11 cellular contexts compared by ENCODE assay signal in the genomic region with DNA sequence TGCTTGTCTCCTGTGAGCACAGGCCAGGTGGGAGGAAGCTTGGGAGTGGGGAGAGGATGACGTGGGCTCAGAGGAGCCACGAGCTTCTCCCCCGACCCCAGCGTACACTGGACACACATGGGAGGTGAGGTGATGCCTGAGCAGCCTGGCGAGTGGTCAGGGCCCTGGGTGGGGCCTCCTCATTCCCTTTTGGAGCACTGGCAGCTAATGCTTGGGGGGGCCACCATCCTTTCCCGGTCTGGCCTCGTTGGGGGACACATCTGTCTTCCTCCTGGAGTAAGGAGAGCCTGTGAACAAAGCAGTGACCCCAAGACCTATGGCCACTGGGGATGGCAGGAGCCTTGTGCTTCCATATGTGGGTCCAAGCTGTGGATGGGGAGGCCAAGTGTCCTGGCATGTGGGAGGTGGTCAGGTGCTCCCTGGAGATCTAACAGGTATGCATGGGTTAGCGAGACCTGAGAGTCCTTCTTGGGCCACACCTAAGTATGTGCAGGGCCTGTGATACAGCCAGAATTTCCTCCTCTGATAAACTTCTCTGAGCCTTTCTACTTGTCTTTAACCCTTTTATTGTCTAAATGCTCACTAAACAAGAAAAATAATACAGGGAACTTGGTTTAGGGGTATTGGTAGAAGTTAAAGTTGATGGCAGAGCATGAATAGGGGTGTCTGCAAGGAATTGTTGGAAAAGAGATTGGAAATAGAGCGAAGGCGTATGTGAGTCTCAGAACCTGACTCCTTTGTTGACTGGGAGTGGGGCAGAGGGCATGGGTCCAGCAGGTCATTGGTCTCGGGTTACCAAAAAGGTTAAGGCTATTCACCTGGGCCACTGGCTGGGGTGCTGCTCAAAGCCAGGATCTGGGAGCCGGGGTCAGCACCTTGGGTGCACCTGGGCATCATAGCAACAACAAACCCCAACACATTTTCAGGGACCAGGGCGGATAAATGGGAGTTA. TPM values are rescaled to one million over a fixed set of nuclear protein-coding genes. Genes with fewer than 3 reads are reported as not detected.
A peak's percentile ranks its signal among the peaks of the same experiment; 100 is the strongest.
DNase-seq lines count a peak whose midpoint lies in the region; ATAC-seq and TF ChIP-seq lines count a peak whose summit lies in the region.
"Had no signal": no experiment of that assay in that cellular context is flagged by ENCODE, and none has a peak within 500 bp of the region (broad histone marks: within the 10 kb centered on the region; RNA-seq: fewer than 3 reads in every experiment).

No MANE protein-coding gene starts in this region.

- POLR2A ChIA-PET in GM10248 (lab: Yijun Ruan, JAX): interaction anchor here (1.2 kb wide), 1 partner anchor 10 kb away, joined by 3 read pairs; the partner anchor contains the start of gene KLF13

- H3K9ac ChIP-seq in subcutaneous abdominal adipose tissue (ENCODE audit: low read length in 5 of 5): no peak overlapping the region

- H3K36me3 ChIP-seq in subcutaneous abdominal adipose tissue (ENCODE audit: control insufficient read depth in 5 of 5, insufficient read depth in 5 of 5, low read length in 5 of 5): peaks cover 0 to 5% (median 0%) of the 10 kb centered on the region in 5 donors

- H3K9me3 Mint-ChIP-seq in T-helper 1 cell treated with Interleukin-12 subunit alpha and Interleukin-12 subunit beta and Interleukin-4 antibody, amounts not matched to agents 30 μg/mL and 1 μg/mL, for 36 hours: no peaks in the 10 kb centered on the region
- no peaks in the 10 kb centered on the region for H3K9me3 Mint-ChIP-seq in activated T-helper 17 cell treated with anti-CD3 and anti-CD28 coated beads, Interleukin-2, amount 50 U/mL, for 72 hours

- H3K9me3 ChIP-seq in subcutaneous abdominal adipose tissue (ENCODE audit: control insufficient read depth in 5 of 5, low read length in 5 of 5): no peaks in the 10 kb centered on the region

- peak overlapping the region in 1 of 5 donors; percentile 13 for H3K4me3 ChIP-seq in subcutaneous abdominal adipose tissue (ENCODE audit: low read depth in 1 of 5, low read length in 5 of 5)

- CTCF ChIA-PET in GM10248 (lab: Yijun Ruan, JAX): interaction anchor here (1.1 to 1.4 kb wide), 2 partner anchors 17 to 122 kb away, joined by 4 to 5 read pairs; no protein-coding TSS in a partner anchor

- DNase-seq in T-helper 1 cell (no peak), left lobe of liver (ENCODE audit: low spot score) (peak; percentile 92), mesenteric fat pad (ENCODE audit: low spot score) (no peak), NCI-H2107 treated with DMSO at 0.1 percent for 48 hours (lab: John Stamatoyannopoulos, UW; ENCODE audit: unreplicated experiment) (no peak), GM10248 (ENCODE audit: extremely low spot score) (no peak)
- DNase-seq: EL, NCI-H1930 had no signal

- no peaks in the 10 kb centered on the region for H3K27me3 ChIP-seq in subcutaneous abdominal adipose tissue (ENCODE audit: control insufficient read depth in 5 of 5, insufficient read depth in 4 of 5, low read length in 5 of 5)

- TF ChIP-seq CTCF in GM10248 (IDR thresholded peaks at IDR 0.05; ENCODE audit: control extremely low read depth, extremely low read depth, low read depth, missing control alignments): no peak

- H3K36me3 Mint-ChIP-seq in T-helper 1 cell treated with Interleukin-12 subunit alpha and Interleukin-12 subunit beta and Interleukin-4 antibody, amounts not matched to agents 30 μg/mL and 1 μg/mL, for 36 hours (ENCODE audit: low read depth): peaks cover 21% of the 10 kb centered on the region
- peaks cover 33% of the 10 kb centered on the region for H3K36me3 Mint-ChIP-seq in activated T-helper 17 cell treated with anti-CD3 and anti-CD28 coated beads, Interleukin-2, amount 50 U/mL, for 72 hours (ENCODE audit: low read depth)

- peaks cover 32 to 96% (median 87%) of the 10 kb centered on the region in 5 donors for H3K4me1 ChIP-seq in subcutaneous abdominal adipose tissue (ENCODE audit: control insufficient read depth in 5 of 5, insufficient read depth in 5 of 5, low read length in 5 of 5)

- H3K4me3 Mint-ChIP-seq in T-helper 1 cell treated with Interleukin-12 subunit alpha and Interleukin-12 subunit beta and Interleukin-4 antibody, amounts not matched to agents 30 μg/mL and 1 μg/mL, for 36 hours: peak overlapping the region; percentile 41
- H3K4me3 Mint-ChIP-seq in activated T-helper 17 cell treated with anti-CD3 and anti-CD28 coated beads, Interleukin-2, amount 50 U/mL, for 72 hours: peak overlapping the region; percentile 71

- H3K27ac ChIP-seq in subcutaneous abdominal adipose tissue (ENCODE audit: low read depth, low read length): peak overlapping the region; percentile 41
- H3K27ac ChIP-seq: 22Rv1 had no signal

- peak overlapping the region; percentile 65 for H3K27ac Mint-ChIP-seq in T-helper 1 cell treated with Interleukin-12 subunit alpha and Interleukin-12 subunit beta and Interleukin-4 antibody, amounts not matched to agents 30 μg/mL and 1 μg/mL, for 36 hours
- peak overlapping the region; percentile 56 for H3K27ac Mint-ChIP-seq in activated T-helper 17 cell treated with anti-CD3 and anti-CD28 coated beads, Interleukin-2, amount 50 U/mL, for 72 hours

- peaks cover 86% of the 10 kb centered on the region for H3K4me1 Mint-ChIP-seq in T-helper 1 cell treated with Interleukin-12 subunit alpha and Interleukin-12 subunit beta and Interleukin-4 antibody, amounts not matched to agents 30 μg/mL and 1 μg/mL, for 36 hours (ENCODE audit: low read depth)
- peaks cover 61% of the 10 kb centered on the region for H3K4me1 Mint-ChIP-seq in activated T-helper 17 cell treated with anti-CD3 and anti-CD28 coated beads, Interleukin-2, amount 50 U/mL, for 72 hours

- no peaks in the 10 kb centered on the region for H3K27me3 Mint-ChIP-seq in T-helper 1 cell treated with Interleukin-12 subunit alpha and Interleukin-12 subunit beta and Interleukin-4 antibody, amounts not matched to agents 30 μg/mL and 1 μg/mL, for 36 hours (ENCODE audit: low read depth)
- no peaks in the 10 kb centered on the region for H3K27me3 Mint-ChIP-seq in activated T-helper 17 cell treated with anti-CD3 and anti-CD28 coated beads, Interleukin-2, amount 50 U/mL, for 72 hours

- ATAC-seq in activated T-helper 17 cell treated with anti-CD3 and anti-CD28 coated beads, Interleukin-2, amount 50 U/mL, for 72 hours (replicated peaks): no peak
- ATAC-seq in left lobe of liver: peak; percentile 65

RNA-seq across cellular contexts. Expression of gene KLF13, which starts 9.6 kb away (rescaled TPM):
- total RNA-seq in activated T-helper 17 cell treated with anti-CD3 and anti-CD28 coated beads, Interleukin-2, amount 50 U/mL, for 72 hours: 100 to 1,000 TPM; 101 to 119 TPM
- total RNA-seq in left lobe of liver (91.9 TPM), mesenteric fat pad (41.8 TPM)
